In genomic region chrX:71621644-71622346, GRCh38 we compare ENCODE assay signal across 11 cellular contexts. TPM values are rescaled to one million over a fixed set of nuclear protein-coding genes. Genes with fewer than 3 reads are reported as not detected.
A peak's percentile ranks its signal among the peaks of the same experiment; 100 is the strongest.
DNase-seq lines count a peak whose midpoint lies in the region; ATAC-seq and TF ChIP-seq lines count a peak whose summit lies in the region.
"Had no signal": no experiment of that assay in that cellular context is flagged by ENCODE, and none has a peak within 500 bp of the region (broad histone marks: within the 10 kb centered on the region; RNA-seq: fewer than 3 reads in every experiment).

No MANE protein-coding gene starts in this region.

- DNase-seq in CD4-positive, CD25-positive, alpha-beta regulatory T cell = no peak
- no peak for DNase-seq in OCI-LY7 (ENCODE audit: low spot score)
- no peak for DNase-seq in SHP77 (lab: John Stamatoyannopoulos, UW)
- DNase-seq in NCI-H510A (lab: John Stamatoyannopoulos, UW) = no peak
- no peak for DNase-seq in ACHN
- DNase-seq: DMS 273 treated with DMSO at 0.1 percent for 48 hours had no signal

- H3K4me3 ChIP-seq in CD4-positive, CD25-positive, alpha-beta regulatory T cell (ENCODE audit: low read depth, low read length) = no peak overlapping the region
- H3K4me3 ChIP-seq in OCI-LY7 (ENCODE audit: low read depth, low read length, poor library complexity, severe bottlenecking) = no peak overlapping the region
- H3K4me3 ChIP-seq in esophagus (ENCODE audit: low read depth in 1 of 2, low read length in 2 of 2) = no peak overlapping the region

- TF ChIP-seq CTCF in OCI-LY7 (conservative IDR thresholded peaks at IDR 0.05; ENCODE audit: low read length) (no peak), nephron (IDR thresholded peaks at IDR 0.05; ENCODE audit: unreplicated experiment in 3 of 3) (no peak)

- no peaks in the 10 kb centered on the region for H4K20me1 ChIP-seq in OCI-LY7 (ENCODE audit: insufficient read depth, low read length)

- peak overlapping the region; percentile 3 to 82 (median 62) for H3K4me3 Mint-ChIP-seq in CD4-positive, CD25-positive, alpha-beta regulatory T cell
- H3K4me3 Mint-ChIP-seq in nephron = no peak overlapping the region

- BruUV-seq in OCI-LY7 (replicated peaks; lab: Mats Ljungman, UMichigan) = no TSS peak

- no peaks in the 10 kb centered on the region for H3K27me3 Mint-ChIP-seq in CD4-positive, CD25-positive, alpha-beta regulatory T cell
- no peaks in the 10 kb centered on the region for H3K27me3 Mint-ChIP-seq in nephron (ENCODE audit: low read depth)

- H3K9me3 ChIP-seq in CD4-positive, CD25-positive, alpha-beta regulatory T cell (ENCODE audit: control insufficient read depth in 2 of 2, low read length in 2 of 2) = no peaks in the 10 kb centered on the region
- peaks cover 6% of the 10 kb centered on the region; the same call in 1 of the 2 replicates for H3K9me3 ChIP-seq in OCI-LY7 (ENCODE audit: low read length)
- H3K9me3 ChIP-seq in esophagus (ENCODE audit: control insufficient read depth in 2 of 2, insufficient read depth in 1 of 2, low read depth in 1 of 2, low read length in 1 of 2) = peaks cover 0 to 2% of the 10 kb centered on the region in 2 donors

- H3K79me2 ChIP-seq in OCI-LY7 (ENCODE audit: insufficient read depth, low read depth, low read length) = no peaks in the 10 kb centered on the region

- peak overlapping the region; percentile 70; the same call in 1 of the 2 replicates for H3K4me2 ChIP-seq in OCI-LY7 (ENCODE audit: low read length)

- peaks cover 5 to 73% (median 32%) of the 10 kb centered on the region in 4 donors for H3K4me1 Mint-ChIP-seq in CD4-positive, CD25-positive, alpha-beta regulatory T cell
- H3K4me1 Mint-ChIP-seq in nephron = peaks cover 18% of the 10 kb centered on the region

- CTCF ChIA-PET in OCI-LY7 (lab: Charles Lee; ENCODE audit: unreplicated experiment) = interaction anchor here (0.5 kb wide), 1 partner anchor 368 kb away, joined by 3 read pairs; the partner anchor contains the start of gene ZMYM3

- intact Hi-C loops in OCI-LY7 (cut with micrococcal nuclease; ENCODE audit: unreplicated experiment) = loop anchor here (2.0 kb wide), 1 partner anchor 29 kb away; no protein-coding TSS in a partner anchor

- POLR2A ChIA-PET in OCI-LY7 (lab: Charles Lee) = no interaction called here

- 59 to 65% methylated on average over 11 of the region's 11 CpGs for WGBS in esophagus, 2 donors

- in situ Hi-C loops in ACHN (cut with HindIII; ENCODE audit: low pct_ligation_motif_present, low pct_unique_long_range_greater_than_20kb, low sequenced_read_pairs) = no loop called here

- H3K27ac ChIP-seq in CD4-positive, CD25-positive, alpha-beta regulatory T cell (ENCODE audit: insufficient read depth, low read length, poor library complexity, severe bottlenecking) = peak overlapping the region; percentile 81
- H3K27ac ChIP-seq in OCI-LY7 (ENCODE audit: low read depth, low read length, poor library complexity, severe bottlenecking) (peak overlapping the region; percentile 73), esophagus (ENCODE audit: low read depth in 2 of 2, low read length in 1 of 2) (peak overlapping the region; percentile 77)
- H3K27ac ChIP-seq: foreskin keratinocyte had no signal

- H3K27me3 ChIP-seq in CD4-positive, CD25-positive, alpha-beta regulatory T cell (ENCODE audit: control insufficient read depth, insufficient read depth, low read length) = no peaks in the 10 kb centered on the region
- H3K27me3 ChIP-seq in esophagus (ENCODE audit: control insufficient read depth in 1 of 2, insufficient read depth in 2 of 2, low read length in 2 of 2) = no peaks in the 10 kb centered on the region
- H3K27me3 ChIP-seq: foreskin keratinocyte had no signal

- H3K9me3 Mint-ChIP-seq in CD4-positive, CD25-positive, alpha-beta regulatory T cell = no peaks in the 10 kb centered on the region
- peaks cover 7% of the 10 kb centered on the region for H3K9me3 Mint-ChIP-seq in nephron

- H3K36me3 Mint-ChIP-seq in CD4-positive, CD25-positive, alpha-beta regulatory T cell = no peaks in the 10 kb centered on the region
- peaks cover 3% of the 10 kb centered on the region for H3K36me3 Mint-ChIP-seq in nephron (ENCODE audit: low read depth)

- H3K9me2 ChIP-seq in OCI-LY7 (ENCODE audit: insufficient read depth, low read length) = no peaks in the 10 kb centered on the region

- H3K36me3 ChIP-seq in CD4-positive, CD25-positive, alpha-beta regulatory T cell (ENCODE audit: control insufficient read depth, insufficient read depth, low read length) = no peaks in the 10 kb centered on the region
- H3K36me3 ChIP-seq in OCI-LY7 (ENCODE audit: insufficient read depth, low read length) (no peaks in the 10 kb centered on the region; the same call in 1 of the 2 replicates), esophagus (ENCODE audit: control insufficient read depth in 2 of 2, insufficient read depth in 2 of 2, low read length in 1 of 2) (no peaks in the 10 kb centered on the region)

- peak overlapping the region; percentile 89 to 95 (median 93) for H3K27ac Mint-ChIP-seq in CD4-positive, CD25-positive, alpha-beta regulatory T cell
- H3K27ac Mint-ChIP-seq in nephron = peak overlapping the region; percentile 24 to 95 (median 66)

- H3K4me1 ChIP-seq in CD4-positive, CD25-positive, alpha-beta regulatory T cell (ENCODE audit: control insufficient read depth, insufficient read depth, low read length, poor library complexity, severe bottlenecking) = peaks cover 57% of the 10 kb centered on the region
- H3K4me1 ChIP-seq in OCI-LY7 (ENCODE audit: insufficient read depth, low read length, poor library complexity, severe bottlenecking) = peaks cover 74% of the 10 kb centered on the region
- H3K4me1 ChIP-seq in esophagus (ENCODE audit: control insufficient read depth in 2 of 2, insufficient read depth in 2 of 2, low read length in 1 of 2) = peaks cover 0 to 7% of the 10 kb centered on the region in 2 donors

- H2AFZ ChIP-seq in OCI-LY7 (ENCODE audit: low read length) = no peak overlapping the region

- ATAC-seq in CD4-positive, CD25-positive, alpha-beta regulatory T cell (ENCODE audit: low read depth in 2 of 2) = no peak
- ATAC-seq in HG02759 (IDR thresholded peaks at IDR 0.05; ENCODE audit: unreplicated experiment) = no peak

RNA-seq across cellular contexts. Expression of gene CXCR3, which starts 3.5 kb away (rescaled TPM):
- total RNA-seq in CD4-positive, CD25-positive, alpha-beta regulatory T cell = 31.9 TPM
- 100 to 1,000 TPM in 1 of 4 donors, 10 to 100 TPM in 3; 69.3 to 111 (median 85.9) TPM for polyA plus RNA-seq in CD4-positive, CD25-positive, alpha-beta regulatory T cell
- not detected in 2 replicates for total RNA-seq in OCI-LY7 (2014; rRNA removed; shearing (Covaris generic))
- total RNA-seq in OCI-LY7 (2022) = not detected in 2 replicates
- under 1 TPM; 0.64 to 0.69 TPM for polyA plus RNA-seq in esophagus
- total RNA-seq: foreskin keratinocyte, lower leg skin had no signal
- polyA plus RNA-seq: foreskin keratinocyte had no signal

RNA-seq across cellular contexts. Expression of gene GCNA, which starts 43.6 kb away (rescaled TPM):
- 3.7 TPM for total RNA-seq in CD4-positive, CD25-positive, alpha-beta regulatory T cell
- under 1 TPM; 0.20 to 0.65 (median 0.49) TPM for polyA plus RNA-seq in CD4-positive, CD25-positive, alpha-beta regulatory T cell
- 2.0 and 2.1 TPM in 2 replicates for total RNA-seq in OCI-LY7 (2014; rRNA removed; shearing (Covaris generic))
- 3.9 and 4.2 TPM in 2 replicates for total RNA-seq in OCI-LY7 (2022)
- polyA plus RNA-seq in esophagus = under 1 TPM; 0.84 to 0.98 TPM

Comparison
In these comparisons a context has a peak if more than half of its experiments do, and no peak if none do; other contexts are left out.
1. H3K4me3 Mint-ChIP-seq: peak in CD4-positive, CD25-positive, alpha-beta regulatory T cell (4 of 4); none in nephron (0 of 3).
2. RNA of gene CXCR3, which starts 3.5 kb away (total RNA-seq): 31.9 TPM in CD4-positive, CD25-positive, alpha-beta regulatory T cell (single experiment); not detected in OCI-LY7; every median in the first group is over 10 times any median in the second.
3. Peak in every context shown above with its lines, with median percentiles within 50 percentile points of each other: H3K27ac ChIP-seq.